ENCODE assay signal across 11 cellular contexts in the genomic region with DNA sequence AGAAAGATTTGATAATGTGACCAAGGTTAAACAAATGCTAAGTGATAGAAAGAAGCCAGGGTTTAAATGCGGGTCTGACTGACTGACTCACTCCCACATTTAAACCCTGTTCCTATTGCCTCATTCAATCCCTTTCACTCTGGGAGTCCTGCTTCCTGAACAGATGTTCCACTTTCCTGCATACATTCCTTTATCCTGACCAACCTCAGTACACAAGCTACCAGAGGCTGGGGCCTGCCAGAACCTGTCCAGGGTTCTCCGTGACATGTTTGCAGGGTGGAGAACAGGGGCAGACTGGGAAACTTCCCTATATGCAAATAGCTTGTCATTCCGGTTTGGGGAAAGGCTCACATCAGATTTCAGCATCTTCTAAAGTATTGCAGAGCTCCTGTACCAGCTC. TPM values are rescaled to one million over a fixed set of nuclear protein-coding genes. Genes with fewer than 3 reads are reported as not detected.
DNase-seq lines count a peak whose midpoint lies in the region; ATAC-seq and TF ChIP-seq lines count a peak whose summit lies in the region.
"Had no signal": no experiment of that assay in that cellular context is flagged by ENCODE, and none has a peak within 500 bp of the region (broad histone marks: within the 10 kb centered on the region; RNA-seq: fewer than 3 reads in every experiment).

No MANE protein-coding gene starts in this region.

- no peak overlapping the region for H3K27ac Mint-ChIP-seq in WTC11
- H3K27ac Mint-ChIP-seq: neural progenitor cell had no signal

- peak; percentile 97 for ATAC-seq in IMR-90 (ENCODE audit: low read depth)
- ATAC-seq in WTC11: no peak
- ATAC-seq in HG03342 (IDR thresholded peaks at IDR 0.05; ENCODE audit: unreplicated experiment): no peak
- no peak for ATAC-seq in GM18519 (IDR thresholded peaks at IDR 0.05; ENCODE audit: low FRiP score, unreplicated experiment)
- no peak for ATAC-seq in aorta (ENCODE audit: low FRiP score)
- ATAC-seq: gastroesophageal sphincter had no signal

- no peak overlapping the region for H3K18ac ChIP-seq in IMR-90 (ENCODE audit: low read depth, low read length)

- H3K9me1 ChIP-seq in IMR-90 (ENCODE audit: insufficient read depth, low read length): no peaks in the 10 kb centered on the region

- H3K4me3 ChIP-seq in AG10803 (ENCODE audit: low read length): no peak overlapping the region
- H3K4me3 ChIP-seq in IMR-90 (ENCODE audit: insufficient read depth, low read depth, low read length): no peak overlapping the region
- H3K4me3 ChIP-seq in hepatocyte: no peak overlapping the region
- H3K4me3 ChIP-seq in aorta (ENCODE audit: low read length in 2 of 2): no peak overlapping the region
- H3K4me3 ChIP-seq in suprapubic skin: no peak overlapping the region
- H3K4me3 ChIP-seq: gastroesophageal sphincter, neural progenitor cell had no signal

- POLR2A ChIA-PET in IMR-90 (lab: Charles Lee; ENCODE audit: unreplicated experiment) (no interaction called here), WTC11 (lab: Charles Lee) (no interaction called here)

- TF ChIP-seq POLR2A in IMR-90 (IDR thresholded peaks at IDR 0.05; ENCODE audit: low read depth, low read length): no peak
- no peak for TF ChIP-seq POLR2A in suprapubic skin (IDR thresholded peaks at IDR 0.05)

- in situ Hi-C loops in IMR-90 (cut with MboI; ENCODE audit: low sequenced_read_pairs): no loop called here

- DNase-seq in AG10803 (ENCODE audit: low read depth) (peak; percentile 86), IMR-90 (peak; percentile 96), WTC11 (ENCODE audit: low spot score) (no peak), hepatocyte (ENCODE audit: low spot score) (peak; percentile 67), aorta (no peak), suprapubic skin (ENCODE audit: low spot score in 2 of 2) (no peak)
- DNase-seq: Kasumi-1 had no signal

- H3K36me3 ChIP-seq in IMR-90 (ENCODE audit: control insufficient read depth, insufficient read depth, low read length) (no peaks in the 10 kb centered on the region), hepatocyte (replicated peaks; ENCODE audit: insufficient read depth, low read depth) (no peaks in the 10 kb centered on the region), aorta (ENCODE audit: control insufficient read depth in 1 of 2, insufficient read depth in 2 of 2, low read length in 1 of 2) (no peaks in the 10 kb centered on the region), suprapubic skin (no peaks in the 10 kb centered on the region)
- H3K36me3 ChIP-seq: gastroesophageal sphincter, neural progenitor cell had no signal

- H3K27me3 ChIP-seq in IMR-90 (ENCODE audit: control insufficient read depth, insufficient read depth, low read length): peaks cover 35% of the 10 kb centered on the region
- peaks cover 4% of the 10 kb centered on the region for H3K27me3 ChIP-seq in hepatocyte
- no peaks in the 10 kb centered on the region for H3K27me3 ChIP-seq in aorta (ENCODE audit: control insufficient read depth in 1 of 2, insufficient read depth in 2 of 2, low read length in 1 of 2)
- H3K27me3 ChIP-seq in suprapubic skin: peaks cover 9% of the 10 kb centered on the region

- TF ChIP-seq CTCF in AG10803 (conservative IDR thresholded peaks at IDR 0.05; ENCODE audit: low read length): no peak
- TF ChIP-seq CTCF in IMR-90 (conservative IDR thresholded peaks at IDR 0.05; ENCODE audit: low read depth, low read length): no peak
- TF ChIP-seq CTCF in WTC11 (IDR thresholded peaks at IDR 0.05): no peak
- TF ChIP-seq CTCF in hepatocyte (IDR thresholded peaks at IDR 0.05; ENCODE audit: poor library complexity): no peak
- no peak for TF ChIP-seq CTCF in suprapubic skin (IDR thresholded peaks at IDR 0.05)

- H3K9ac ChIP-seq in IMR-90 (ENCODE audit: low read depth, low read length): no peak overlapping the region
- H3K9ac ChIP-seq: neural progenitor cell had no signal

- H2BK120ac ChIP-seq in IMR-90 (ENCODE audit: low read depth, low read length): no peak overlapping the region

- intact Hi-C loops in IMR-90 (cut with micrococcal nuclease) (loop anchor here (5.0 kb wide), 1 partner anchor 148 kb away; no protein-coding TSS in a partner anchor), aorta (cut with DNase I) (no loop called here)

- H2AFZ ChIP-seq in IMR-90 (replicated peaks; ENCODE audit: low read length, poor library complexity) (peak overlapping the region; percentile 19), hepatocyte (no peak overlapping the region)
- H2AFZ ChIP-seq: neural progenitor cell had no signal

- H3K9me2 ChIP-seq in hepatocyte (replicated peaks; ENCODE audit: insufficient read depth): no peaks in the 10 kb centered on the region

- H3K4me1 Mint-ChIP-seq in WTC11: peaks cover 12% of the 10 kb centered on the region
- H3K4me1 Mint-ChIP-seq: neural progenitor cell had no signal

- no peak overlapping the region for H4K8ac ChIP-seq in IMR-90 (ENCODE audit: low read depth in 2 of 2, low read length in 2 of 2)

- H3K9me3 ChIP-seq in IMR-90 (ENCODE audit: control insufficient read depth, insufficient read depth, low read length): no peaks in the 10 kb centered on the region
- H3K9me3 ChIP-seq in hepatocyte (ENCODE audit: low read depth): no peaks in the 10 kb centered on the region
- no peaks in the 10 kb centered on the region for H3K9me3 ChIP-seq in aorta (ENCODE audit: control insufficient read depth, low read length)
- H3K9me3 ChIP-seq in suprapubic skin: no peaks in the 10 kb centered on the region
- H3K9me3 ChIP-seq: gastroesophageal sphincter had no signal

- peaks cover 6% of the 10 kb centered on the region for H3K9me3 Mint-ChIP-seq in WTC11
- H3K9me3 Mint-ChIP-seq: neural progenitor cell had no signal

- no peaks in the 10 kb centered on the region for H3K79me1 ChIP-seq in IMR-90 (ENCODE audit: low read depth in 1 of 2, low read length in 2 of 2)

- no peak for TF ChIP-seq RAD21 in IMR-90 (IDR thresholded peaks at IDR 0.05; ENCODE audit: low read length)

- no peak overlapping the region for H2BK20ac ChIP-seq in IMR-90 (ENCODE audit: low read depth, low read length)

- no peak overlapping the region for H2BK5ac ChIP-seq in IMR-90 (ENCODE audit: low read depth, low read length, poor library complexity, severe bottlenecking)

- no peaks in the 10 kb centered on the region for H3K36me3 Mint-ChIP-seq in WTC11
- H3K36me3 Mint-ChIP-seq: neural progenitor cell had no signal

- no TSS peak for BruUV-seq in IMR-90 (replicated peaks; lab: Mats Ljungman, UMichigan)

- no peak overlapping the region for H2AK5ac ChIP-seq in IMR-90 (ENCODE audit: low read depth, low read length)

- TF ChIP-seq EP300 in suprapubic skin (IDR thresholded peaks at IDR 0.05): no peak

- no peak overlapping the region for H2BK15ac ChIP-seq in IMR-90 (ENCODE audit: low read depth, low read length)

- no peaks in the 10 kb centered on the region for H4K20me1 ChIP-seq in IMR-90 (ENCODE audit: insufficient read depth, low read length)
- no peaks in the 10 kb centered on the region for H4K20me1 ChIP-seq in hepatocyte (ENCODE audit: insufficient read depth, poor library complexity, severe bottlenecking)

- H3K4me2 ChIP-seq in IMR-90 (ENCODE audit: low read depth, low read length) (no peak overlapping the region), hepatocyte (no peak overlapping the region)
- H3K4me2 ChIP-seq: neural progenitor cell had no signal

- CTCF ChIA-PET in IMR-90 (lab: Yijun Ruan, JAX) (interaction anchor here (0.7 kb wide), 1 partner anchor 505 kb away, joined by 3 read pairs; no protein-coding TSS in a partner anchor), WTC11 (lab: Charles Lee) (no interaction called here)

- H3K4ac ChIP-seq in IMR-90 (ENCODE audit: low read depth, low read length): no peak overlapping the region

- dilution Hi-C loops in IMR-90 (cut with HindIII; ENCODE audit: low sequenced_read_pairs, unreplicated experiment): no loop called here

- H3K4me1 ChIP-seq in IMR-90 (ENCODE audit: control insufficient read depth, insufficient read depth, low read length): no peaks in the 10 kb centered on the region
- H3K4me1 ChIP-seq in hepatocyte (ENCODE audit: insufficient read depth): peaks cover 11% of the 10 kb centered on the region
- no peaks in the 10 kb centered on the region for H3K4me1 ChIP-seq in aorta (ENCODE audit: control insufficient read depth in 1 of 2, insufficient read depth in 2 of 2, low read length in 2 of 2)
- H3K4me1 ChIP-seq in suprapubic skin: peaks cover 19% of the 10 kb centered on the region

- H4K91ac ChIP-seq in IMR-90 (ENCODE audit: insufficient read depth, low read depth, low read length): no peak overlapping the region

- H4K5ac ChIP-seq in IMR-90 (ENCODE audit: low read depth, low read length): no peak overlapping the region

- no peak overlapping the region for H3K14ac ChIP-seq in IMR-90 (replicated peaks; ENCODE audit: low read depth, low read length)

- no peak overlapping the region for H3K23ac ChIP-seq in IMR-90 (ENCODE audit: low read depth, low read length)

- peaks cover 6% of the 10 kb centered on the region for H3K27me3 Mint-ChIP-seq in WTC11 (ENCODE audit: low read depth)

- no peak overlapping the region for H3K4me3 Mint-ChIP-seq in WTC11
- H3K4me3 Mint-ChIP-seq: neural progenitor cell had no signal

- no peak overlapping the region for H3K56ac ChIP-seq in IMR-90 (ENCODE audit: extremely low read depth, insufficient read depth, low read length)

- WGBS in IMR-90 (ENCODE audit: extremely low coverage in 2 of 2, insufficient read length in 1 of 2), 2 experiments: no CpG with 5 or more reads among the region's 3 CpGs
- WGBS in hepatocyte (ENCODE audit: low lambda C conversion rate, missing lambda C conversion rate): 31% methylated on average over 3 of the region's 3 CpGs
- WGBS in aorta, 2 donors: 61 to 70% methylated on average over 3 of the region's 3 CpGs
- 42% methylated on average over 3 of the region's 3 CpGs for WGBS in suprapubic skin

- no peaks in the 10 kb centered on the region for H3K79me2 ChIP-seq in hepatocyte

- H3K27ac ChIP-seq in IMR-90 (ENCODE audit: insufficient read depth, low read length): no peak overlapping the region
- H3K27ac ChIP-seq in hepatocyte: peak overlapping the region; percentile 55
- H3K27ac ChIP-seq in aorta (ENCODE audit: low read depth in 1 of 2, low read length in 2 of 2): no peak overlapping the region
- no peak overlapping the region for H3K27ac ChIP-seq in suprapubic skin
- H3K27ac ChIP-seq: gastroesophageal sphincter, neural progenitor cell had no signal

- no peak overlapping the region for H2AK9ac ChIP-seq in IMR-90 (replicated peaks; ENCODE audit: low read depth, low read length, poor library complexity)

TF ChIP-seq in IMR-90, 13 proteins besides CTCF, POLR2A, EP300 and RAD21 (continues in another document):
- TF ChIP-seq NFE2L2 (IDR thresholded peaks at IDR 0.05; ENCODE audit: low read depth, low read length): no peak

TF ChIP-seq in WTC11, 78 proteins besides CTCF, POLR2A, EP300 and RAD21 (continues in another document):
- no peak for TF ChIP-seq JUN (CRISPR knock-in tag; IDR thresholded peaks at IDR 0.05)

RNA-seq across cellular contexts. Expression of a gene that starts 3.0 kb away (rescaled TPM):
- total RNA-seq in IMR-90 (2012; rRNA removed): not detected in 2 replicates
- not detected in 2 replicates for polyA plus RNA-seq in IMR-90 (2012; rRNA removed)
- polyA plus RNA-seq in IMR-90 (2012; cell fraction: cytosol; rRNA removed): not detected in 2 replicates
- 0.06 and 0.09 TPM in 2 replicates for polyA plus RNA-seq in IMR-90 (2012; cell fraction: nucleus; rRNA removed; ENCODE audit: low replicate concordance)
- 0.09 to 0.15 TPM in 2 of 3 replicates, not detected in the other for total RNA-seq in WTC11 (2021)
- 0.43 TPM in 1 of 2 replicates, not detected in the other for total RNA-seq in hepatocyte
- 0.13 TPM in 1 of 2 replicates, not detected in the other for polyA plus RNA-seq in hepatocyte
- total RNA-seq in aorta: under 1 TPM; 0.16 to 0.57 TPM
- under 1 TPM in 1 of 2 donors, not detected in 1; 0.26 TPM for polyA plus RNA-seq in aorta
- total RNA-seq in suprapubic skin: 1 to 10 TPM; 3.2 to 5.6 (median 4.8) TPM

Comparison
In these comparisons a context has a peak if more than half of its experiments do, and no peak if none do; other contexts are left out.
1. DNase-seq: peak in AG10803 (single experiment), IMR-90 (single experiment) and hepatocyte (single experiment); none in WTC11 (single experiment), aorta (0 of 2) and suprapubic skin (0 of 2).